36 cellular contexts compared by ENCODE assay signal in genomic region chr15:73760330-73760729, GRCh38. TPM values are rescaled to one million over a fixed set of nuclear protein-coding genes. Genes with fewer than 3 reads are reported as not detected.
"Had no signal": no experiment of that assay in that cellular context is flagged by ENCODE, and none has a peak within 500 bp of the region (broad histone marks: within the 10 kb centered on the region; RNA-seq: fewer than 3 reads in every experiment).

No MANE protein-coding gene starts in this region.

- H3K4me3 ChIP-seq: MG63 had no signal

- DNase-seq: Karpas-422, Kasumi-1, KG1, MG63, MM.1S, MV-4-11, NCI-H1048, NCI-H1092, NCI-H1092 treated with DMSO at 0.1 percent for 48 hours, NCI-H1105, NCI-H1105 treated with DMSO at 0.1 percent for 48 hours, NCI-H1417, NCI-H1417 treated with DMSO at 0.1 percent for 48 hours, NCI-H1436, NCI-H1436 treated with DMSO at 0.1 percent for 48 hours, NCI-H146, NCI-H1694, NCI-H1694 treated with DMSO at 0.1 percent for 48 hours, NCI-H187, NCI-H187 treated with DMSO at 0.1 percent for 48 hours, NCI-H1930, NCI-H2029, NCI-H2029 treated with DMSO at 0.1 percent for 48 hours, NCI-H2081, NCI-H2081 treated with DMSO at 0.1 percent for 48 hours, NCI-H2107, NCI-H2171, NCI-H2171 treated with DMSO at 0.1 percent for 48 hours, NCI-H2227 treated with DMSO at 0.1 percent for 48 hours, NCI-H226, NCI-H345, NCI-H446, NCI-H446 treated with DMSO at 0.1 percent for 48 hours, NCI-H510A had no signal

- H3K27ac ChIP-seq: KMS-11 had no signal

- H3K4me2 ChIP-seq: KMS-11 had no signal

- H3K36me3 ChIP-seq: MG63 had no signal

- H3K9me3 ChIP-seq: MG63 had no signal

- H3K9ac ChIP-seq: KMS-11 had no signal

RNA-seq across cellular contexts. Expression of gene INSYN1, which starts 7.2 kb away (rescaled TPM):
- total RNA-seq: MCF 10A had no signal
